8 cellular contexts compared by ENCODE assay signal in the genomic region with DNA sequence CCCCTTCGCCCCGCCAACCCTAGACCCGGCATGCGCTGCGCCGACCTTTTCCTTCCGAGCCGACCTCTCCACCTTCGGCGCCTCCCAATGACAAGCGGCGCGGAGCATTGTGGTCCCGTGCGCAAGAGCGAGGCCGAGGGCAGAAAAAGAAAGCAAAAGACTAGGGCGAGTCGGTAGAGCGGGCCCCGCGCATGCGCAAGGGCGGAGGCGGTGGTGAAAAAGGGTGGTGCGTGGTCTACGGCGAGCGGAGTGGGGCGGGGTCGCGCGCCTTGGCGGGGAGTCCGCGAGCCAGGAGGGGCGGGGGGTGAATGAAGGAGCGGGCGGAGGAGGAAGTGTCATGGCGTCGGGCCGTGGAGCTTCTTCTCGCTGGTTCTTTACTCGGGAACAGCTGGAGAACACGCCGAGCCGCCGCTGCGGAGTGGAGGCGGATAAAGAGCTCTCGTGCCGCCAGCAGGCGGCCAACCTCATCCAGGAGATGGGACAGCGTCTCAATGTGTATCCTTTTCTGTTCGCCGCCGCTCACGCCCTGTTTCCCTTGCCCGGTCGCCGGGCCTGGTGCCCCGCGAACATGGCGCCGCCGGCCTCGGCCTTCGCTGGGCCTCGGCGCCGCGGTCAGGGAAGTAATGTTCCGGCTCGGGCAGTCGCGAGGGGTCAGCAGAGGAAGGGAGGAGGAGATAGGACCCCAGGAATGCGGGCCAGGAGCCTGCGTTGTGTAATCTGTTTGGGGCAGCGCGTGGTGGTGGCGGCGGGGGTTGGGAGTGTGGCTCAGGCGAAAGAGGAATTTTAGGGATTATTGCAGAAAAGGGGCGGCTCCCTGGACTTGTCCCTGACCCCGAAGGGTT. TPM values are rescaled to one million over a fixed set of nuclear protein-coding genes. Genes with fewer than 3 reads are reported as not detected.
DNase-seq lines count a peak whose midpoint lies in the region; ATAC-seq lines count a peak whose summit lies in the region.

TSS of gene CCNT2 (plus strand) at position 305 of the 842 bp plus-strand sequence. CDS start at position 338, 33 bp downstream.

- H3K27ac Mint-ChIP-seq in dendritic cell treated with granulocyte-macrophage colony-stimulating factor and Interleukin-4, amounts not matched to agents 40 ng/mL and 50 ng/mL, for 4 days: peak within 1 kb of the TSS; percentile 99

- peak within 1 kb of the TSS; percentile 98 for H3K4me3 Mint-ChIP-seq in dendritic cell treated with granulocyte-macrophage colony-stimulating factor and Interleukin-4, amounts not matched to agents 40 ng/mL and 50 ng/mL, for 4 days

- intact Hi-C loops in dendritic cell treated with granulocyte-macrophage colony-stimulating factor and Interleukin-4, amounts not matched to agents 40 ng/mL and 50 ng/mL, for 4 days (cut with micrococcal nuclease): loop anchor here (1.0 to 10.0 kb wide), 6 partner anchors 24 to 824 kb away; partner anchors contain the start of genes RAB3GAP1 and UBXN4

- DNase-seq in C1 segment of cervical spinal cord (lab: John Stamatoyannopoulos, UW) (peak; percentile 97 to 100 (median 100)), NCI-H774 (lab: John Stamatoyannopoulos, UW) (peak; percentile 97), left lobe of liver (ENCODE audit: low spot score) (peak; percentile 100)
- DNase-seq in activated CD4-positive, alpha-beta T cell treated with anti-CD3 and anti-CD28 coated beads, Interleukin-2, amount 50 U/mL, for 4 hours: peak; percentile 99
- DNase-seq in stimulated activated CD4-positive, alpha-beta T cell treated with anti-CD3 and anti-CD28 coated beads, Interleukin-2, amount 100 ng/mL, for 4 hours (ENCODE audit: low read depth): peak; percentile 99

- H3K9me3 Mint-ChIP-seq in dendritic cell treated with granulocyte-macrophage colony-stimulating factor and Interleukin-4, amounts not matched to agents 40 ng/mL and 50 ng/mL, for 4 days: no peaks in the 10 kb centered on the region

- H3K4me1 Mint-ChIP-seq in dendritic cell treated with granulocyte-macrophage colony-stimulating factor and Interleukin-4, amounts not matched to agents 40 ng/mL and 50 ng/mL, for 4 days (ENCODE audit: low read depth): peaks cover 18% of the 10 kb centered on the region

- H3K27me3 Mint-ChIP-seq in dendritic cell treated with granulocyte-macrophage colony-stimulating factor and Interleukin-4, amounts not matched to agents 40 ng/mL and 50 ng/mL, for 4 days: no peaks in the 10 kb centered on the region

- ATAC-seq in GM19395 (IDR thresholded peaks at IDR 0.05; ENCODE audit: unreplicated experiment) (peak; percentile 85), HG03565 (IDR thresholded peaks at IDR 0.05; ENCODE audit: unreplicated experiment) (peak; percentile 82), left lobe of liver (peak; percentile 86)

- peaks cover 23% of the 10 kb centered on the region for H3K36me3 Mint-ChIP-seq in dendritic cell treated with granulocyte-macrophage colony-stimulating factor and Interleukin-4, amounts not matched to agents 40 ng/mL and 50 ng/mL, for 4 days (ENCODE audit: low read depth)

RNA-seq across cellular contexts. Expression of gene CCNT2, which starts in this region (rescaled TPM):
- total RNA-seq in left lobe of liver: 19.5 TPM

Comparison
In these comparisons a context has a peak if more than half of its experiments do, and no peak if none do; other contexts are left out.
1. Peak in every context shown above with its lines: DNase-seq and ATAC-seq.